Comparison of ENCODE assay signal across 1 cellular context in the genomic region with DNA sequence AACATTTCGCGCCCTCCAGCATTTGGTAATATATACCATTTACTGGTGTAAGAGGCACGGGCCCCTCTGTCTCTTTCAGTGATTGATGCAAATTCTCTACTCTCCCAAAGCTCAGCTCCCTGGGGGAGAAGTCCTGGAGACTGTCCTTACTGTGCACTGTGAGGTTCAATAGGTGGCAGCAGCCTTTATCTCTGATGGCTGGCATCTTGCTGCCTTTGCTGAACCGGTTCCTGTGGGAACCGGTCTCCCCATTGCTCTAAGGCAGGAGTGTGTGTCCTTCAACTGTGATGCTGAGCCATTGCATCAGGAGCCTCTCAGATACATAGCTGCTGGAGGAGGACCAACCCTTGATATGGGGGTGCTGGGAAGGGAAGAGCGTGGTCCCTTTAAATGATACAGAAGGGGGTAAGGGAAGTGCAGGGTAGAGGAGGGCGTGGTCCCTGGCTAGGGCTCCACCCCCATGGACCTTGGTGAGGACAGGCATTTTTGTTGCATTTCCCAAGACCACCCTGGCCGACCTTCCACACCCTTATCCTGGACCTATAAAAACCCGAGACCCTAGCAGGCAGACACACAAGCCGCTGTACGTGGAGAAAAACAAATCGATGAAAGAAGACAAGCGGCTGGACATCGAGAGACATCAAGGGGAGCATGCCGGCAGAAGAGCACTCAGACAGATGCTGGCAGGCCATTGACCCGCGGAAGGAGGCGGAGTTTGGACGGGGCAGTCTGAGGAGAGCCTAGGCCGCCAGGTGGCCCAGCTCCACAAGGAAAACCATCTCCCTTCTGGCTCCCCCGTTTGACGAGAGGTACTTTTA.
TF ChIP-seq lines count a peak whose summit lies in the region.

No MANE protein-coding gene starts in this region.

TF ChIP-seq in GM12891, 5 proteins besides CTCF, POLR2A, EP300 and RAD21:
- no peak for TF ChIP-seq POLR2AphosphoS5 (IDR thresholded peaks at IDR 0.05; ENCODE audit: low read depth, low read length)
- TF ChIP-seq TAF1 (IDR thresholded peaks at IDR 0.05; ENCODE audit: low read depth, low read length), result no peak
- no peak for TF ChIP-seq SPI1 (IDR thresholded peaks at IDR 0.05; ENCODE audit: low read depth, low read length)
- TF ChIP-seq POU2F2 (IDR thresholded peaks at IDR 0.05; ENCODE audit: low read depth, low read length), result no peak
- no peak for TF ChIP-seq PAX5 (IDR thresholded peaks at IDR 0.05; ENCODE audit: insufficient read depth, low read length, severe bottlenecking)
